18 cellular contexts compared by ENCODE assay signal in genomic region chr1:206954616-206955342, GRCh38. TPM values are rescaled to one million over a fixed set of nuclear protein-coding genes. Genes with fewer than 3 reads are reported as not detected.
DNase-seq lines count a peak whose midpoint lies in the region; ATAC-seq, FAIRE-seq and TF ChIP-seq lines count a peak whose summit lies in the region.
"Had no signal": no experiment of that assay in that cellular context is flagged by ENCODE, and none has a peak within 500 bp of the region (broad histone marks: within the 10 kb centered on the region; RNA-seq: fewer than 3 reads in every experiment).

No MANE protein-coding gene starts in this region.

- H3K36me3 ChIP-seq in GM12878 (ENCODE audit: control insufficient read depth in 2 of 2, insufficient read depth in 2 of 2, low read length in 1 of 2) (no peaks in the 10 kb centered on the region), muscle layer of duodenum (ENCODE audit: control insufficient read depth in 1 of 2, insufficient read depth in 2 of 2, low read length in 2 of 2) (no peaks in the 10 kb centered on the region)
- H3K36me3 ChIP-seq: suprapubic skin had no signal

- H2AFZ ChIP-seq in GM12878 (ENCODE audit: control insufficient read depth, low read depth, low read length), result peak overlapping the region; percentile 56

- FAIRE-seq in GM18507 (lab: Jason Lieb, UNC) (peak; percentile 78), GM12878 (lab: Jason Lieb, UNC) (no peak)
- FAIRE-seq: colon, keratinocyte had no signal

- POLR2A ChIA-PET in GM12878 (lab: Charles Lee), result interaction anchor here (0.6 to 1.9 kb wide), 9 partner anchors 11 to 36 kb away, joined by 3 to 6 read pairs (median 4); partner anchors contain the start of gene FCMR

- SMC1A ChIA-PET in GM12878 (lab: Charles Lee; ENCODE audit: uncharacterized antibody, unreplicated experiment), result interaction anchor here (0.5 to 2.4 kb wide), 18 partner anchors 9 to 408 kb away, joined by 3 to 15 read pairs (median 4); partner anchors contain the start of genes FCAMR and PIGR

- intact Hi-C loops in GM12878 (cut with micrococcal nuclease; ENCODE audit: unreplicated experiment), result no loop called here

- H3K9me3 ChIP-seq in GM12878 (replicated peaks; ENCODE audit: control insufficient read depth, insufficient read depth, low read length) (peaks cover 4% of the 10 kb centered on the region; the same call in 2 of the 3 replicates), muscle layer of duodenum (ENCODE audit: control insufficient read depth in 1 of 2, low read length in 2 of 2) (no peaks in the 10 kb centered on the region)
- H3K9me3 ChIP-seq: suprapubic skin had no signal

- peak overlapping the region; percentile 64 for H3K4me2 ChIP-seq in GM12878 (ENCODE audit: control insufficient read depth, insufficient read depth)

- peak overlapping the region; percentile 38 for H3K27ac ChIP-seq in GM12878 (ENCODE audit: control insufficient read depth, insufficient read depth)
- H3K27ac ChIP-seq in muscle layer of duodenum (ENCODE audit: low read length), result peak overlapping the region; percentile 37
- H3K27ac ChIP-seq: epithelial cell of prostate had no signal

- TF ChIP-seq EP300 in GM12878 (IDR thresholded peaks at IDR 0.05; ENCODE audit: borderline replicate concordance in 1 of 2, control insufficient read depth in 1 of 2, low read depth in 2 of 2, low read length in 2 of 2), result no peak

- H3K4me1 ChIP-seq in GM12878 (ENCODE audit: control insufficient read depth, insufficient read depth, low read length) (peaks cover 44% of the 10 kb centered on the region), muscle layer of duodenum (ENCODE audit: control insufficient read depth in 1 of 2, insufficient read depth in 2 of 2, low read length in 2 of 2) (peaks cover 6 to 10% of the 10 kb centered on the region in 2 donors)

- in situ Hi-C loops in GM12878 (cut with MboI), result no loop called here

- RAD21 ChIA-PET in GM12878 (lab: Charles Lee; ENCODE audit: unreplicated experiment), result interaction anchor here (0.7 to 3.1 kb wide), 14 partner anchors 10 to 145 kb away, joined by 3 to 17 read pairs (median 4); partner anchors contain the start of gene FCMR

- TF ChIP-seq RAD21 in GM12878 (IDR thresholded peaks at IDR 0.05; ENCODE audit: insufficient read depth, low read depth, low read length), result no peak

- BruUV-seq in GM12878 (replicated peaks; lab: Mats Ljungman, UMichigan), result no TSS peak

- CTCF ChIA-PET in GM12878 (lab: Yijun Ruan, JAX), result interaction anchor here (0.7 to 3.9 kb wide), 22 partner anchors 8 to 291 kb away, joined by 3 to 44 read pairs (median 4); partner anchors contain the start of genes FCAMR and FCMR

- TF ChIP-seq CTCF in GM12878 (IDR thresholded peaks at IDR 0.05 in 2 of 3, conservative IDR thresholded peaks at IDR 0.05 in 1 of 3; ENCODE audit: control insufficient read depth in 2 of 3, extremely low read depth in 1 of 3, insufficient read depth in 1 of 3, low read depth in 3 of 3, low read length in 3 of 3), result no peak

- H3K4me3 ChIP-seq in GM12878 (no peak overlapping the region), muscle layer of duodenum (ENCODE audit: low read depth in 1 of 2, low read length in 2 of 2) (no peak overlapping the region)
- H3K4me3 ChIP-seq: suprapubic skin had no signal

- H3K27me3 ChIP-seq in GM12878 (replicated peaks in 1 of 2; ENCODE audit: control insufficient read depth in 2 of 2, insufficient read depth in 2 of 2, low read length in 1 of 2), result no peaks in the 10 kb centered on the region
- no peaks in the 10 kb centered on the region for H3K27me3 ChIP-seq in muscle layer of duodenum (ENCODE audit: low read depth, low read length)
- H3K27me3 ChIP-seq: suprapubic skin had no signal

- H3K79me2 ChIP-seq in GM12878 (ENCODE audit: control insufficient read depth, insufficient read depth, low read length), result no peaks in the 10 kb centered on the region

- H3K9me3 Mint-ChIP-seq in activated naive CD4-positive, alpha-beta T cell treated with anti-CD3 and anti-CD28 coated beads, Interleukin-2, amount 50 U/mL, for 72 hours, result no peaks in the 10 kb centered on the region
- H3K9me3 Mint-ChIP-seq: IgD-negative memory B cell had no signal

- no peak for DNase-seq in GM18507 (ENCODE audit: extremely low spot score, insufficient read length, low read depth)
- no peak for DNase-seq in GM12878 (ENCODE audit: low read depth, low spot score)
- no peak for DNase-seq in NCI-H774 (lab: John Stamatoyannopoulos, UW)
- no peak for DNase-seq in activated naive CD4-positive, alpha-beta T cell treated with anti-CD3 and anti-CD28 coated beads, Interleukin-2, amount 50 U/mL, for 72 hours (ENCODE audit: low spot score in 2 of 2)
- DNase-seq: activated CD4-positive, alpha-beta T cell treated with anti-CD3 and anti-CD28 coated beads, Interleukin-2, amount 50 U/mL, for 1 hour; amygdala; SHP77 treated with DMSO at 0.1 percent for 48 hours had no signal

- no peak for TF ChIP-seq POLR2A in GM12878 (IDR thresholded peaks at IDR 0.05; ENCODE audit: low read depth, low read length)

- peak; percentile 20; the same call in 1 of the 3 replicates for ATAC-seq in GM12878
- ATAC-seq in GM19397 (IDR thresholded peaks at IDR 0.05; ENCODE audit: unreplicated experiment), result no peak
- no peak for ATAC-seq in activated naive CD4-positive, alpha-beta T cell treated with anti-CD3 and anti-CD28 coated beads, Interleukin-2, amount 50 U/mL, for 72 hours
- ATAC-seq: HCT116 had no signal

- no peaks in the 10 kb centered on the region for H3K36me3 Mint-ChIP-seq in activated naive CD4-positive, alpha-beta T cell treated with anti-CD3 and anti-CD28 coated beads, Interleukin-2, amount 50 U/mL, for 72 hours

- 35% methylated on average over 8 of the region's 8 CpGs for WGBS in GM12878 (ENCODE audit: insufficient coverage, insufficient replicate concordance, low lambda C conversion rate, missing lambda C conversion rate)

- no peak overlapping the region for H3K27ac Mint-ChIP-seq in activated naive CD4-positive, alpha-beta T cell treated with anti-CD3 and anti-CD28 coated beads, Interleukin-2, amount 50 U/mL, for 72 hours

- no peak overlapping the region for H3K9ac ChIP-seq in GM12878 (ENCODE audit: control insufficient read depth, insufficient read depth, low read length)

- no peaks in the 10 kb centered on the region for H4K20me1 ChIP-seq in GM12878 (ENCODE audit: control insufficient read depth, insufficient read depth)

RNA-seq across cellular contexts. Expression of gene PIGR, which starts 8.5 kb away (rescaled TPM):
- total RNA-seq in GM12878 (2013; cell fraction: nucleolus; rRNA removed), result 0.59 and 0.61 TPM in 2 replicates
- total RNA-seq in GM12878 (2014; rRNA removed) (1.6 and 1.8 TPM in 2 replicates), GM12878 (2014; rRNA removed; fragmentation: Illumina TruSeq; extraction: Trizol) (7.6 and 7.9 TPM in 2 replicates), GM12878 (2021) (4.7 and 5.0 TPM in 2 replicates)
- 1.3 TPM for polyA plus RNA-seq in GM12878 (2011; ENCODE audit: low read depth)
- polyA plus RNA-seq in GM12878 (2011; rRNA removed) (1.7 and 1.8 TPM in 2 replicates), GM12878 (2014; fragmentation: Illumina TruSeq; extraction: Trizol) (4.1 and 14.3 TPM in 2 replicates), GM12878 (2014; fragmentation: Nextera tagmentation; extraction: Ambion mirVana) (1 to 10 TPM; 1.1 to 2.0 TPM), GM12878 (2014; rRNA removed) (1.7 and 2.4 TPM in 2 replicates), GM12878 (2016; fragmentation: Nextera tagmentation; extraction: Ambion mirVana) (1 to 10 TPM in 1 of 2 experiments, under 1 TPM in 1; 0.96 to 1.2 TPM)
- polyA plus RNA-seq in GM12878 (2011; cell fraction: cytosol; rRNA removed), result 0.92 and 0.93 TPM in 2 replicates
- 1.0 TPM in 2 replicates for polyA plus RNA-seq in GM12878 (2011; cell fraction: nucleus; rRNA removed)
- polyA plus RNA-seq in GM12878 (2012), result 2.4 and 5.4 TPM in 2 replicates
- 3.9 and 4.7 TPM in 2 replicates for polyA minus RNA-seq in GM12878 (2011; rRNA and poly(A)+ RNA removed)
- polyA minus RNA-seq in GM12878 (2011; cell fraction: cytosol; rRNA and poly(A)+ RNA removed), result 1.9 and 3.5 TPM in 2 replicates
- 4.5 and 5.0 TPM in 2 replicates for polyA minus RNA-seq in GM12878 (2011; cell fraction: nucleus; rRNA and poly(A)+ RNA removed)
- total RNA-seq in activated naive CD4-positive, alpha-beta T cell treated with anti-CD3 and anti-CD28 coated beads, Interleukin-2, amount 50 U/mL, for 72 hours, result under 1 TPM in 1 of 2 donors, not detected in 1; 0.05 TPM
- polyA plus RNA-seq: BJ had no signal

RNA-seq across cellular contexts. Expression of gene FCAMR, which starts 15.5 kb away (rescaled TPM):
- 0.24 TPM in 1 of 2 replicates, not detected in the other for total RNA-seq in GM12878 (2013; cell fraction: nucleolus; rRNA removed)
- 0.06 and 0.16 TPM in 2 replicates for total RNA-seq in GM12878 (2014; rRNA removed)
- 0.04 and 0.14 TPM in 2 replicates for total RNA-seq in GM12878 (2014; rRNA removed; fragmentation: Illumina TruSeq; extraction: Trizol)
- total RNA-seq in GM12878 (2021), result not detected in 2 replicates
- not detected for polyA plus RNA-seq in GM12878 (2011; ENCODE audit: low read depth)
- 0.08 TPM in 1 of 2 replicates, not detected in the other for polyA plus RNA-seq in GM12878 (2011; rRNA removed)
- 0.08 and 0.12 TPM in 2 replicates for polyA plus RNA-seq in GM12878 (2011; cell fraction: cytosol; rRNA removed)
- polyA plus RNA-seq in GM12878 (2011; cell fraction: nucleus; rRNA removed), result 0.13 TPM in 1 of 2 replicates, not detected in the other
- polyA plus RNA-seq in GM12878 (2012), result 0.09 TPM in 1 of 2 replicates, not detected in the other
- 0.04 and 0.11 TPM in 2 replicates for polyA plus RNA-seq in GM12878 (2014; fragmentation: Illumina TruSeq; extraction: Trizol)
- under 1 TPM in 1 of 2 experiments, not detected in 1; 0.05 TPM for polyA plus RNA-seq in GM12878 (2014; fragmentation: Nextera tagmentation; extraction: Ambion mirVana)
- 0.15 and 0.16 TPM in 2 replicates for polyA plus RNA-seq in GM12878 (2014; rRNA removed)
- under 1 TPM in 1 of 2 experiments, not detected in 1; 0.14 TPM for polyA plus RNA-seq in GM12878 (2016; fragmentation: Nextera tagmentation; extraction: Ambion mirVana)
- 0.10 and 0.22 TPM in 2 replicates for polyA minus RNA-seq in GM12878 (2011; rRNA and poly(A)+ RNA removed)
- polyA minus RNA-seq in GM12878 (2011; cell fraction: cytosol; rRNA and poly(A)+ RNA removed), result not detected in 2 replicates
- polyA minus RNA-seq in GM12878 (2011; cell fraction: nucleus; rRNA and poly(A)+ RNA removed), result 0.19 and 0.24 TPM in 2 replicates
- not detected for total RNA-seq in activated naive CD4-positive, alpha-beta T cell treated with anti-CD3 and anti-CD28 coated beads, Interleukin-2, amount 50 U/mL, for 72 hours
- total RNA-seq: posterior vena cava, suprapubic skin had no signal
- polyA plus RNA-seq: BJ, IgD-negative memory B cell, keratinocyte had no signal

RNA-seq across cellular contexts. Expression of gene FCMR, which starts 33.0 kb away (rescaled TPM):
- total RNA-seq in GM12878 (2013; cell fraction: nucleolus; rRNA removed), result 279 and 312 TPM in 2 replicates
- 112 and 125 TPM in 2 replicates for total RNA-seq in GM12878 (2014; rRNA removed)
- 95.3 and 97.0 TPM in 2 replicates for total RNA-seq in GM12878 (2014; rRNA removed; fragmentation: Illumina TruSeq; extraction: Trizol)
- total RNA-seq in GM12878 (2021), result 191 and 207 TPM in 2 replicates
- polyA plus RNA-seq in GM12878 (2011; ENCODE audit: low read depth), result 172 TPM
- 110 and 200 TPM in 2 replicates for polyA plus RNA-seq in GM12878 (2011; rRNA removed)
- polyA plus RNA-seq in GM12878 (2011; cell fraction: cytosol; rRNA removed), result 276 and 324 TPM in 2 replicates
- polyA plus RNA-seq in GM12878 (2011; cell fraction: nucleus; rRNA removed), result 227 and 311 TPM in 2 replicates
- polyA plus RNA-seq in GM12878 (2012), result 247 and 253 TPM in 2 replicates
- polyA plus RNA-seq in GM12878 (2014; fragmentation: Illumina TruSeq; extraction: Trizol), result 245 and 297 TPM in 2 replicates
- polyA plus RNA-seq in GM12878 (2014; fragmentation: Nextera tagmentation; extraction: Ambion mirVana), result 10 to 100 TPM; 79.7 to 81.7 TPM
- polyA plus RNA-seq in GM12878 (2014; rRNA removed), result 155 and 157 TPM in 2 replicates
- 100 to 1,000 TPM; 107 to 120 TPM for polyA plus RNA-seq in GM12878 (2016; fragmentation: Nextera tagmentation; extraction: Ambion mirVana)
- polyA minus RNA-seq in GM12878 (2011; rRNA and poly(A)+ RNA removed), result 217 and 266 TPM in 2 replicates
- 72.0 and 80.5 TPM in 2 replicates for polyA minus RNA-seq in GM12878 (2011; cell fraction: cytosol; rRNA and poly(A)+ RNA removed)
- 80.6 and 107 TPM in 2 replicates for polyA minus RNA-seq in GM12878 (2011; cell fraction: nucleus; rRNA and poly(A)+ RNA removed)
- 10 to 100 TPM; 31.4 to 37.3 TPM for total RNA-seq in activated naive CD4-positive, alpha-beta T cell treated with anti-CD3 and anti-CD28 coated beads, Interleukin-2, amount 50 U/mL, for 72 hours

RNA-seq across cellular contexts. Expression of gene IL24, which starts 57.5 kb away (rescaled TPM):
- total RNA-seq in GM12878 (2013; cell fraction: nucleolus; rRNA removed), result 0.29 TPM in 1 of 2 replicates, not detected in the other
- 0.11 TPM in 2 replicates for total RNA-seq in GM12878 (2014; rRNA removed)
- total RNA-seq in GM12878 (2014; rRNA removed; fragmentation: Illumina TruSeq; extraction: Trizol), result 0.22 TPM in 1 of 2 replicates, not detected in the other
- total RNA-seq in GM12878 (2021), result 0.16 TPM in 1 of 2 replicates, not detected in the other
- polyA plus RNA-seq in GM12878 (2011; ENCODE audit: low read depth), result 14.3 TPM
- polyA plus RNA-seq in GM12878 (2011; rRNA removed), result 0.05 and 0.19 TPM in 2 replicates
- polyA plus RNA-seq in GM12878 (2011; cell fraction: cytosol; rRNA removed), result 0.03 TPM in 1 of 2 replicates, not detected in the other
- not detected in 2 replicates for polyA plus RNA-seq in GM12878 (2011; cell fraction: nucleus; rRNA removed)
- 28.2 and 39.9 TPM in 2 replicates for polyA plus RNA-seq in GM12878 (2012)
- 0.21 and 0.41 TPM in 2 replicates for polyA plus RNA-seq in GM12878 (2014; fragmentation: Illumina TruSeq; extraction: Trizol)
- 10 to 100 TPM; 19.0 to 19.8 TPM for polyA plus RNA-seq in GM12878 (2014; fragmentation: Nextera tagmentation; extraction: Ambion mirVana)
- polyA plus RNA-seq in GM12878 (2014; rRNA removed), result 0.13 and 0.35 TPM in 2 replicates
- 1 to 10 TPM; 5.1 to 6.4 TPM for polyA plus RNA-seq in GM12878 (2016; fragmentation: Nextera tagmentation; extraction: Ambion mirVana)
- not detected in 2 replicates for polyA minus RNA-seq in GM12878 (2011; rRNA and poly(A)+ RNA removed)
- not detected in 2 replicates for polyA minus RNA-seq in GM12878 (2011; cell fraction: cytosol; rRNA and poly(A)+ RNA removed)
- polyA minus RNA-seq in GM12878 (2011; cell fraction: nucleus; rRNA and poly(A)+ RNA removed), result not detected in 2 replicates
- total RNA-seq in activated naive CD4-positive, alpha-beta T cell treated with anti-CD3 and anti-CD28 coated beads, Interleukin-2, amount 50 U/mL, for 72 hours, result 10 to 100 TPM; 19.0 to 22.2 TPM
- total RNA-seq: mucosa of gallbladder, posterior vena cava, suprapubic skin had no signal
